11 cellular contexts compared by ENCODE assay signal in genomic region chr1:165877940-165878556, GRCh38. TPM values are rescaled to one million over a fixed set of nuclear protein-coding genes. Genes with fewer than 3 reads are reported as not detected.
A peak's percentile ranks its signal among the peaks of the same experiment; 100 is the strongest.
DNase-seq lines count a peak whose midpoint lies in the region; ATAC-seq, FAIRE-seq and TF ChIP-seq lines count a peak whose summit lies in the region.
"Had no signal": no experiment of that assay in that cellular context is flagged by ENCODE, and none has a peak within 500 bp of the region (broad histone marks: within the 10 kb centered on the region; RNA-seq: fewer than 3 reads in every experiment).

No MANE protein-coding gene starts in this region.

- ATAC-seq in GM19468 (IDR thresholded peaks at IDR 0.05; ENCODE audit: extremely low read depth, unreplicated experiment), result peak; percentile 43
- ATAC-seq in HG03097 (IDR thresholded peaks at IDR 0.05; ENCODE audit: low FRiP score, unreplicated experiment), result peak; percentile 60

- no peaks in the 10 kb centered on the region for H3K36me3 ChIP-seq in effector memory CD4-positive, alpha-beta T cell (ENCODE audit: control insufficient read depth, insufficient read depth, low read length)
- H3K36me3 ChIP-seq in SJCRH30, result peaks cover 4% of the 10 kb centered on the region
- H3K36me3 ChIP-seq: esophagus squamous epithelium had no signal

- H3K9me3 ChIP-seq in effector memory CD4-positive, alpha-beta T cell (ENCODE audit: control insufficient read depth, low read length), result no peaks in the 10 kb centered on the region
- H3K9me3 ChIP-seq in SJCRH30 (replicated peaks), result no peaks in the 10 kb centered on the region
- H3K9me3 ChIP-seq: esophagus squamous epithelium had no signal

- H3K4me1 ChIP-seq in effector memory CD4-positive, alpha-beta T cell (ENCODE audit: control insufficient read depth, insufficient read depth, low read length, poor library complexity, severe bottlenecking), result peaks cover 4% of the 10 kb centered on the region
- no peaks in the 10 kb centered on the region; the same call in 1 of the 2 replicates for H3K4me1 ChIP-seq in SJCRH30

- H3K27me3 ChIP-seq in effector memory CD4-positive, alpha-beta T cell (replicated peaks; ENCODE audit: control insufficient read depth, insufficient read depth, low read length, poor library complexity, severe bottlenecking), result no peaks in the 10 kb centered on the region
- H3K27me3 ChIP-seq in SJCRH30, result no peaks in the 10 kb centered on the region
- H3K27me3 ChIP-seq: esophagus squamous epithelium had no signal

- TF ChIP-seq CTCF in VCaP (conservative IDR thresholded peaks at IDR 0.05), result no peak

- no peak overlapping the region for H3K4me3 ChIP-seq in effector memory CD4-positive, alpha-beta T cell (ENCODE audit: insufficient read depth, low read depth, low read length, poor library complexity, severe bottlenecking)
- no peak overlapping the region for H3K4me3 ChIP-seq in SJCRH30
- H3K4me3 ChIP-seq: esophagus squamous epithelium had no signal

- DNase-seq in GM18507 (ENCODE audit: extremely low spot score, insufficient read length, low read depth) (no peak), DMS153 treated with DMSO at 0.1 percent for 48 hours (lab: John Stamatoyannopoulos, UW; ENCODE audit: unreplicated experiment) (no peak), SJCRH30 (no peak)
- no peak for DNase-seq in effector memory CD4-positive, alpha-beta T cell
- no peak for DNase-seq in activated CD8-positive, alpha-beta memory T cell treated with anti-CD3 and anti-CD28 coated beads, Interleukin-2, amount 50 U/mL, for 4 hours
- DNase-seq: amniotic stem cell, esophagus squamous epithelium, NCI-H69 had no signal

- FAIRE-seq in GM18507 (lab: Jason Lieb, UNC), result peak; percentile 82

- H3K27ac ChIP-seq in VCaP (peak overlapping the region; percentile 85), SJCRH30 (no peak overlapping the region)
- H3K27ac ChIP-seq in effector memory CD4-positive, alpha-beta T cell (ENCODE audit: insufficient read depth, low read length, poor library complexity, severe bottlenecking), result no peak overlapping the region
- H3K27ac ChIP-seq: esophagus squamous epithelium had no signal

RNA-seq across cellular contexts. Expression of gene UCK2, which starts 50.6 kb away (rescaled TPM):
- total RNA-seq in SJCRH30 (2014; rRNA removed; shearing (Covaris generic)), result 84.2 and 85.0 TPM in 2 replicates
